ENCODE assay signal across 3 cellular contexts in genomic region chr19:19630426-19630825, GRCh38.
A peak's percentile ranks its signal among the peaks of the same experiment; 100 is the strongest.
TF ChIP-seq lines count a peak whose summit lies in the region.

No MANE protein-coding gene starts in this region.

TF ChIP-seq in A549, 52 proteins besides CTCF, POLR2A, EP300 and RAD21:
- TF ChIP-seq ZC3H11A (IDR thresholded peaks at IDR 0.05) (no peak), KDM1A (IDR thresholded peaks at IDR 0.05; ENCODE audit: low read depth) (peak; percentile 11; the same call in 1 of the 2 replicates)

TF ChIP-seq in HEK293, 187 proteins besides CTCF, POLR2A, EP300 and RAD21:
- TF ChIP-seq ZNF623 (tag by site-specific recombination; IDR thresholded peaks at IDR 0.05) (peak; percentile 91), ZSCAN5A (tag by site-specific recombination; IDR thresholded peaks at IDR 0.05) (no peak)
TF ChIP-seq in HEK293: peak in this region for 1.

TF ChIP-seq in K562, 482 proteins besides CTCF, POLR2A, EP300 and RAD21:
- TF ChIP-seq NFYB (IDR thresholded peaks at IDR 0.05; ENCODE audit: extremely low read depth, insufficient read length) (no peak), RBM25 (IDR thresholded peaks at IDR 0.05; ENCODE audit: low read depth, low read length, severe bottlenecking) (peak; percentile 64)
